27 cellular contexts compared by ENCODE assay signal in the genomic region with DNA sequence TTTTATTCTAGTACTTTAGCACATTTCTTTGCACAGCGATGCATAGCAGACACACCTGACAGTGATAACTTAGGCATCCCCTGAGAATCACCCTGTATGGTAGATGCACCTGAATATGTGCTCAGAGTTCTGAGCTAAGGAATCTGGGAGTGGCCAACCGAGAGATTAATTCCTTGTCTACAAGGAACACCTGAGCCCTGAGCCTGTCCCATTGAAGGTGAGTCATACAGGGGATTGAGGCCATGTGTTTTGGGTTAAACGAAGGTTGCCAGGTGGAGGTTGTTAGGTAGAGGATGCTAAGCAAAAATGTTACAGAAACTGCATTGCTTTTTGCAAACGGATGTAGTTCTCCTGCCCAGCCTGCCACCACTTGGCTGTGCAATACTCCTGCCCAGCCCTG.
A peak's percentile ranks its signal among the peaks of the same experiment; 100 is the strongest.
DNase-seq lines count a peak whose midpoint lies in the region; ATAC-seq and TF ChIP-seq lines count a peak whose summit lies in the region.
"Had no signal": no experiment of that assay in that cellular context is flagged by ENCODE, and none has a peak within 500 bp of the region (broad histone marks: within the 10 kb centered on the region; RNA-seq: fewer than 3 reads in every experiment).

No MANE protein-coding gene starts in this region.

- H3K27ac Mint-ChIP-seq in GM23338, result no peak overlapping the region
- H3K27ac Mint-ChIP-seq: CD4-positive, alpha-beta memory T cell; T-cell had no signal

- H3K4me3 Mint-ChIP-seq in GM23338, result no peak overlapping the region
- H3K4me3 Mint-ChIP-seq: CD4-positive, alpha-beta memory T cell; H9; T-cell had no signal

- no peak overlapping the region for H3K27ac ChIP-seq in GM23338 (ENCODE audit: low read depth)
- peak overlapping the region; percentile 7 for H3K27ac ChIP-seq in temporal lobe (ENCODE audit: low read depth, low read length)
- H3K27ac ChIP-seq: A549; BLaER1 treated with 17β-estradiol and CSF1 and Interleukin-3, amounts not matched to agents 10 nM and 100 nM; GM23248; PC-9; SJSA1 had no signal

- H3K4me3 ChIP-seq in GM23338, result no peak overlapping the region
- H3K4me3 ChIP-seq in epithelial cell of esophagus (ENCODE audit: low read length), result no peak overlapping the region
- H3K4me3 ChIP-seq: A549; BLaER1 treated with 17β-estradiol and CSF1 and Interleukin-3, amounts not matched to agents 10 nM and 100 nM; GM23248; PC-9; SJSA1 had no signal

- no peaks in the 10 kb centered on the region for H3F3A ChIP-seq in GM23338 (replicated peaks; ENCODE audit: low read depth)

- no peak overlapping the region for H2AFZ ChIP-seq in GM23338
- H2AFZ ChIP-seq: GM23248, PC-9 had no signal

- no peaks in the 10 kb centered on the region for H4K20me1 ChIP-seq in GM23338 (replicated peaks; ENCODE audit: insufficient read depth)
- H4K20me1 ChIP-seq: BLaER1 treated with 17β-estradiol and CSF1 and Interleukin-3, amounts not matched to agents 10 nM and 100 nM had no signal

- no peak; the same call in 2 of the 3 replicates for ATAC-seq in GM23338
- ATAC-seq: A549, HepG2, T-cell had no signal

- H3K36me3 ChIP-seq in GM23338 (ENCODE audit: insufficient read depth), result no peaks in the 10 kb centered on the region
- H3K36me3 ChIP-seq: BLaER1 treated with 17β-estradiol and CSF1 and Interleukin-3, amounts not matched to agents 10 nM and 100 nM; SJSA1 had no signal

- H3K4me1 Mint-ChIP-seq in GM23338, result no peaks in the 10 kb centered on the region
- H3K4me1 Mint-ChIP-seq: CD4-positive, alpha-beta memory T cell; H9; T-cell had no signal

- no peaks in the 10 kb centered on the region for H3K36me3 Mint-ChIP-seq in GM23338 (ENCODE audit: low read depth)
- H3K36me3 Mint-ChIP-seq: CD4-positive, alpha-beta memory T cell; T-cell had no signal

- DNase-seq in GM23338 (ENCODE audit: low spot score) (peak; percentile 51), NCI-H69 (lab: John Stamatoyannopoulos, UW) (peak; percentile 43), epithelial cell of esophagus (ENCODE audit: low read depth) (peak; percentile 7), globus pallidus (ENCODE audit: low spot score) (no peak), NCI-H82 treated with DMSO at 0.1 percent for 48 hours (lab: John Stamatoyannopoulos, UW; ENCODE audit: unreplicated experiment) (no peak), DMS153 treated with DMSO at 0.1 percent for 48 hours (lab: John Stamatoyannopoulos, UW; ENCODE audit: unreplicated experiment) (no peak)
- DNase-seq: AML-193; CD4-positive, alpha-beta memory T cell; COR-L47; DMS79 treated with DMSO at 0.1 percent for 48 hours; GM23248; H9; NCI-H1092 treated with DMSO at 0.1 percent for 48 hours; NCI-H1436; NCI-H187; NCI-H2107; NCI-H226; NCI-H510A; NCI-H748 treated with DMSO at 0.1 percent for 48 hours; PC-9; Right ventricle myocardium superior; T-cell had no signal

- TF ChIP-seq CTCF in GM23338 (conservative IDR thresholded peaks at IDR 0.05; ENCODE audit: low read depth in 2 of 2) (no peak), epithelial cell of esophagus (IDR thresholded peaks at IDR 0.05; ENCODE audit: insufficient read depth, low read depth, low read length, missing control alignments) (no peak)

- H3K4me1 ChIP-seq in GM23338 (ENCODE audit: insufficient read depth), result no peaks in the 10 kb centered on the region
- H3K4me1 ChIP-seq: A549; BLaER1 treated with 17β-estradiol and CSF1 and Interleukin-3, amounts not matched to agents 10 nM and 100 nM; SJSA1 had no signal

- no peaks in the 10 kb centered on the region for H3K79me2 ChIP-seq in GM23338 (replicated peaks; ENCODE audit: insufficient read depth)

- no peak overlapping the region for H3K4me2 ChIP-seq in GM23338
- H3K4me2 ChIP-seq: A549; BLaER1 treated with 17β-estradiol and CSF1 and Interleukin-3, amounts not matched to agents 10 nM and 100 nM; PC-9 had no signal

- H3K27me3 ChIP-seq in GM23338 (ENCODE audit: insufficient read depth), result no peaks in the 10 kb centered on the region
- H3K27me3 ChIP-seq: BLaER1 treated with 17β-estradiol and CSF1 and Interleukin-3, amounts not matched to agents 10 nM and 100 nM; SJSA1 had no signal

- H3K27me3 Mint-ChIP-seq in GM23338 (ENCODE audit: insufficient read depth, low read depth, poor library complexity), result no peaks in the 10 kb centered on the region

- H3K9me2 ChIP-seq in GM23338 (ENCODE audit: insufficient read depth), result 0 out of 2 replicates have a peak, but pooled peaks cover 10% of the 10 kb centered on the region

- no peaks in the 10 kb centered on the region for H3K9me3 Mint-ChIP-seq in GM23338
- H3K9me3 Mint-ChIP-seq: CD4-positive, alpha-beta memory T cell; H9; T-cell had no signal

TF ChIP-seq in GM23338, 12 proteins besides CTCF, POLR2A, EP300 and RAD21:
- TF ChIP-seq POLR2AphosphoS5 (IDR thresholded peaks at IDR 0.05; ENCODE audit: low read depth) (no peak), STAT1 (IDR thresholded peaks at IDR 0.05; ENCODE audit: unreplicated experiment) (no peak), CREB1 (CRISPR knock-in tag; IDR thresholded peaks at IDR 0.05; ENCODE audit: low read depth) (no peak), ETS1 (IDR thresholded peaks at IDR 0.05) (no peak), ZNF331 (CRISPR knock-in tag; IDR thresholded peaks at IDR 0.05; ENCODE audit: low read depth) (no peak), ZNF114 (CRISPR knock-in tag; IDR thresholded peaks at IDR 0.05) (no peak), EZH2 (IDR thresholded peaks at IDR 0.05; ENCODE audit: low read depth, unreplicated experiment) (no peak), JUNB (IDR thresholded peaks at IDR 0.05; ENCODE audit: unreplicated experiment) (no peak), EZH2phosphoT487 (IDR thresholded peaks at IDR 0.05; ENCODE audit: unreplicated experiment) (no peak)
- TF ChIP-seq, protein P1, sequence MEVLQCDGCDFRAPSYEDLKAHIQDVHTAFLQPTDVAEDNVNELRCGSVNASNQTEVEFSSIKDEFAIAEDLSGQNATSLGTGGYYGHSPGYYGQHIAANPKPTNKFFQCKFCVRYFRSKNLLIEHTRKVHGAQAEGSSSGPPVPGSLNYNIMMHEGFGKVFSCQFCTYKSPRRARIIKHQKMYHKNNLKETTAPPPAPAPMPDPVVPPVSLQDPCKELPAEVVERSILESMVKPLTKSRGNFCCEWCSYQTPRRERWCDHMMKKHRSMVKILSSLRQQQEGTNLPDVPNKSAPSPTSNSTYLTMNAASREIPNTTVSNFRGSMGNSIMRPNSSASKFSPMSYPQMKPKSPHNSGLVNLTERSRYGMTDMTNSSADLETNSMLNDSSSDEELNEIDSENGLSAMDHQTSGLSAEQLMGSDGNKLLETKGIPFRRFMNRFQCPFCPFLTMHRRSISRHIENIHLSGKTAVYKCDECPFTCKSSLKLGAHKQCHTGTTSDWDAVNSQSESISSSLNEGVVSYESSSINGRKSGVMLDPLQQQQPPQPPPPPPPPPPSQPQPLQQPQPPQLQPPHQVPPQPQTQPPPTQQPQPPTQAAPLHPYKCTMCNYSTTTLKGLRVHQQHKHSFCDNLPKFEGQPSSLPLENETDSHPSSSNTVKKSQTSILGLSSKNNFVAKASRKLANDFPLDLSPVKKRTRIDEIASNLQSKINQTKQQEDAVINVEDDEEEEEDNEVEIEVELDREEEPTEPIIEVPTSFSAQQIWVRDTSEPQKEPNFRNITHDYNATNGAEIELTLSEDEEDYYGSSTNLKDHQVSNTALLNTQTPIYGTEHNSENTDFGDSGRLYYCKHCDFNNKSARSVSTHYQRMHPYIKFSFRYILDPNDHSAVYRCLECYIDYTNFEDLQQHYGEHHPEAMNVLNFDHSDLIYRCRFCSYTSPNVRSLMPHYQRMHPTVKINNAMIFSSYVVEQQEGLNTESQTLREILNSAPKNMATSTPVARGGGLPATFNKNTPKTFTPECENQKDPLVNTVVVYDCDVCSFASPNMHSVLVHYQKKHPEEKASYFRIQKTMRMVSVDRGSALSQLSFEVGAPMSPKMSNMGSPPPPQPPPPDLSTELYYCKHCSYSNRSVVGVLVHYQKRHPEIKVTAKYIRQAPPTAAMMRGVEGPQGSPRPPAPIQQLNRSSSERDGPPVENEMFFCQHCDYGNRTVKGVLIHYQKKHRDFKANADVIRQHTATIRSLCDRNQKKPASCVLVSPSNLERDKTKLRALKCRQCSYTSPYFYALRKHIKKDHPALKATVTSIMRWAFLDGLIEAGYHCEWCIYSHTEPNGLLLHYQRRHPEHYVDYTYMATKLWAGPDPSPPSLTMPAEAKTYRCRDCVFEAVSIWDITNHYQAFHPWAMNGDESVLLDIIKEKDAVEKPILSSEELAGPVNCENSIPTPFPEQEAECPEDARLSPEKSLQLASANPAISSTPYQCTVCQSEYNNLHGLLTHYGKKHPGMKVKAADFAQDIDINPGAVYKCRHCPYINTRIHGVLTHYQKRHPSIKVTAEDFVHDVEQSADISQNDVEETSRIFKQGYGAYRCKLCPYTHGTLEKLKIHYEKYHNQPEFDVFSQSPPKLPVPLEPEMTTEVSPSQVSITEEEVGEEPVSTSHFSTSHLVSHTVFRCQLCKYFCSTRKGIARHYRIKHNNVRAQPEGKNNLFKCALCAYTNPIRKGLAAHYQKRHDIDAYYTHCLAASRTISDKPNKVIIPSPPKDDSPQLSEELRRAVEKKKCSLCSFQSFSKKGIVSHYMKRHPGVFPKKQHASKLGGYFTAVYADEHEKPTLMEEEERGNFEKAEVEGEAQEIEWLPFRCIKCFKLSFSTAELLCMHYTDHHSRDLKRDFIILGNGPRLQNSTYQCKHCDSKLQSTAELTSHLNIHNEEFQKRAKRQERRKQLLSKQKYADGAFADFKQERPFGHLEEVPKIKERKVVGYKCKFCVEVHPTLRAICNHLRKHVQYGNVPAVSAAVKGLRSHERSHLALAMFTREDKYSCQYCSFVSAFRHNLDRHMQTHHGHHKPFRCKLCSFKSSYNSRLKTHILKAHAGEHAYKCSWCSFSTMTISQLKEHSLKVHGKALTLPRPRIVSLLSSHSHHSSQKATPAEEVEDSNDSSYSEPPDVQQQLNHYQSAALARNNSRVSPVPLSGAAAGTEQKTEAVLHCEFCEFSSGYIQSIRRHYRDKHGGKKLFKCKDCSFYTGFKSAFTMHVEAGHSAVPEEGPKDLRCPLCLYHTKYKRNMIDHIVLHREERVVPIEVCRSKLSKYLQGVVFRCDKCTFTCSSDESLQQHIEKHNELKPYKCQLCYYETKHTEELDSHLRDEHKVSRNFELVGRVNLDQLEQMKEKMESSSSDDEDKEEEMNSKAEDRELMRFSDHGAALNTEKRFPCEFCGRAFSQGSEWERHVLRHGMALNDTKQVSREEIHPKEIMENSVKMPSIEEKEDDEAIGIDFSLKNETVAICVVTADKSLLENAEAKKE (CRISPR knock-in tag; IDR thresholded peaks at IDR 0.05), result no peak

Comparison
In these comparisons a context has a peak if more than half of its experiments do, and no peak if none do; other contexts are left out.
1. DNase-seq: peak in GM23338 (single experiment), NCI-H69 (single experiment) and epithelial cell of esophagus (single experiment); none in globus pallidus (single experiment), NCI-H82 treated with DMSO at 0.1 percent for 48 hours (single experiment) and DMS153 treated with DMSO at 0.1 percent for 48 hours (single experiment).